Comparison of ENCODE assay signal across 4 cellular contexts in the genomic region with DNA sequence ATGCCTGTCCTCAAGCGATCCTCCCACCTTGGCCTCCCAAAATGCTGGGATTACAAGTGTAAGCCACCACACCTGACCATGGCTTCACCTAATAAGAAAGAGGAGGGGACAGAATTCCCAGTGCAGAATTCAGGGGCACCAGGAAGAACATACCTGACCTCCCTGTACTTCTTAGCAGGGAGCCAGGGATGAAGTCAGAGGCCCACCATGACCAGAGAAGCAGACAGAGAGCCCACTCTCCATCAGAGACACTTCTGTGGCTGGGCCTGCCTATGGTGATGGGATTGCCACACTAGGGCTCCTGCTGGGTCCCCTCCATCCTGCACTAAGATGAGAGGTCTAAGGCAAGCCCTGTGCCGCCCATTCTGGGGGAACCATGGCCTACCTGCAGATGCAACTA.
"Had no signal": no experiment of that assay in that cellular context is flagged by ENCODE, and none has a peak within 500 bp of the region (broad histone marks: within the 10 kb centered on the region; RNA-seq: fewer than 3 reads in every experiment).

No MANE protein-coding gene starts in this region.

- H3K9me3 Mint-ChIP-seq: GM23338, H9, IgD-negative memory B cell had no signal

- H3K4me3 ChIP-seq: GM23338 had no signal

- DNase-seq: H9, KBM-7 had no signal

- H3K4me3 Mint-ChIP-seq: GM23338, H9 had no signal

- H3K27ac Mint-ChIP-seq: GM23338, H9, IgD-negative memory B cell had no signal
